Comparison of ENCODE assay signal across 23 cellular contexts in the genomic region with DNA sequence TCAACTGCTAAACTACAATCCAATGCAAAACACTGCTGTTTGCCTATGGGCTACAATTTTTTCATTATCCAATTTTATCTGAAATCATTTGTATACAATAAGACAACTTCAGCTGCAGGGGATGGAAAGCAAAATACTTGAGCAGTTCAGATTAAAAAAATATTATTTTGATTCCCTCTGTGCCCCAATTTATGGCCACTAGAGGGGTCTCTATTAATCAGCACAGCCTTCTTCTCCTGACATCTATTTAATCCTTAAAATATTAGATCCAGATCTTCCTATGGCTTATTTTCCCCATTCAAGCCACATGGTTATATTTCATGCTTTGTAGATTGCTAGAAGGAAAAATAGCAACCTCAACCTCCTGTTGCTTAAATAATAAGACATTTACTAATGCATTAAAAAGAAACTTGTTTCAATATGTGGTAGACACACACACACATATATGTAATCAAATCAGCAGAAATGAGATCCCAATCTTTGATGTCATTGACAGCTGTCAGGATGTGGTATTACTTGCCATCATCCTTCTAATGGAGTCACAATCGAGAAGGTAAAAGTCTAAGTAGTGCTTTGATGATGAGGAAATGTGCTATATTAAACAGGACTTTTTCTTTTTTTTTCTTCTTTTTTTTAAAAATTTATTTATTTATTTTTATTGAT.
"Had no signal": no experiment of that assay in that cellular context is flagged by ENCODE, and none has a peak within 500 bp of the region (broad histone marks: within the 10 kb centered on the region; RNA-seq: fewer than 3 reads in every experiment).

No MANE protein-coding gene starts in this region.

- H3K4me3 ChIP-seq: body of pancreas, dorsolateral prefrontal cortex, gastroesophageal sphincter, heart right ventricle, sigmoid colon, testis, upper lobe of left lung had no signal

- H3K27ac ChIP-seq: body of pancreas, dorsolateral prefrontal cortex, gastroesophageal sphincter, heart right ventricle, parathyroid adenoma, sigmoid colon, testis, upper lobe of left lung had no signal

- H3K9ac ChIP-seq: parathyroid adenoma had no signal

- H3K4me1 ChIP-seq: gastroesophageal sphincter, parathyroid adenoma, sigmoid colon, testis, upper lobe of left lung had no signal

- H3K9me3 ChIP-seq: body of pancreas, gastroesophageal sphincter, heart right ventricle, sigmoid colon, testis, upper lobe of left lung had no signal

- DNase-seq: activated CD4-positive, alpha-beta memory T cell treated with anti-CD3 and anti-CD28 coated beads, Interleukin-2, amount 10 ng/mL, durations not matched to agents 7 days and 5 days; activated CD4-positive, alpha-beta T cell treated with anti-CD3 and anti-CD28 coated beads for 48 hours; activated CD4-positive, CD25-positive, alpha-beta regulatory T cell; activated naive CD4-positive, alpha-beta T cell treated with Interleukin-2 at 50 U/mL for 16 hours; activated naive CD8-positive, alpha-beta T cell treated with anti-CD3 and anti-CD28 coated beads, Interleukin-2, amount 10 ng/mL, durations not matched to agents 7 days and 5 days; activated T-cell treated with anti-CD3 and anti-CD28 coated beads, Interleukin-2, amount 50 U/mL, for 1 hour; body of pancreas; caudate nucleus; dorsolateral prefrontal cortex; heart right ventricle; immature natural killer cell; kidney glomerular epithelial cell; left ventricle myocardium superior; naive thymus-derived CD4-positive, alpha-beta T cell; sigmoid colon; stimulated activated CD4-positive, alpha-beta T cell treated with anti-CD3 and anti-CD28 coated beads, Interleukin-4, amount 100 ng/mL, for 24 hours; T1000; testis; upper lobe of left lung had no signal

- H3K4me1 Mint-ChIP-seq: activated CD4-positive, alpha-beta memory T cell treated with anti-CD3 and anti-CD28 coated beads, Interleukin-2, amount 10 ng/mL, durations not matched to agents 7 days and 5 days; activated naive CD8-positive, alpha-beta T cell treated with anti-CD3 and anti-CD28 coated beads, Interleukin-2, amount 10 ng/mL, durations not matched to agents 7 days and 5 days; activated T-helper 17 cell treated with anti-CD3 and anti-CD28 coated beads, Interleukin-2, amount 50 U/mL, for 72 hours; immature natural killer cell; naive thymus-derived CD4-positive, alpha-beta T cell; stimulated activated effector memory CD8-positive, alpha-beta T cell treated with anti-CD3 and anti-CD28 coated beads, Interleukin-12 subunit alpha, Interleukin-12 subunit beta, amount 100 ng/mL, for 72 hours had no signal

- H3K27ac Mint-ChIP-seq: activated CD4-positive, alpha-beta memory T cell treated with anti-CD3 and anti-CD28 coated beads, Interleukin-2, amount 10 ng/mL, durations not matched to agents 7 days and 5 days; activated naive CD8-positive, alpha-beta T cell treated with anti-CD3 and anti-CD28 coated beads, Interleukin-2, amount 10 ng/mL, durations not matched to agents 7 days and 5 days; activated T-helper 17 cell treated with anti-CD3 and anti-CD28 coated beads, Interleukin-2, amount 50 U/mL, for 72 hours; immature natural killer cell; naive thymus-derived CD4-positive, alpha-beta T cell; stimulated activated effector memory CD8-positive, alpha-beta T cell treated with anti-CD3 and anti-CD28 coated beads, Interleukin-12 subunit alpha, Interleukin-12 subunit beta, amount 100 ng/mL, for 72 hours had no signal

- H3K27me3 ChIP-seq: body of pancreas, dorsolateral prefrontal cortex, gastroesophageal sphincter, heart right ventricle, sigmoid colon, testis, upper lobe of left lung had no signal

- H3K36me3 Mint-ChIP-seq: activated naive CD8-positive, alpha-beta T cell treated with anti-CD3 and anti-CD28 coated beads, Interleukin-2, amount 10 ng/mL, durations not matched to agents 7 days and 5 days; immature natural killer cell; naive thymus-derived CD4-positive, alpha-beta T cell; stimulated activated effector memory CD8-positive, alpha-beta T cell treated with anti-CD3 and anti-CD28 coated beads, Interleukin-12 subunit alpha, Interleukin-12 subunit beta, amount 100 ng/mL, for 72 hours had no signal

- H3K4me3 Mint-ChIP-seq: activated CD4-positive, alpha-beta memory T cell treated with anti-CD3 and anti-CD28 coated beads, Interleukin-2, amount 10 ng/mL, durations not matched to agents 7 days and 5 days; activated naive CD8-positive, alpha-beta T cell treated with anti-CD3 and anti-CD28 coated beads, Interleukin-2, amount 10 ng/mL, durations not matched to agents 7 days and 5 days; activated T-helper 17 cell treated with anti-CD3 and anti-CD28 coated beads, Interleukin-2, amount 50 U/mL, for 72 hours; immature natural killer cell; naive thymus-derived CD4-positive, alpha-beta T cell; stimulated activated effector memory CD8-positive, alpha-beta T cell treated with anti-CD3 and anti-CD28 coated beads, Interleukin-12 subunit alpha, Interleukin-12 subunit beta, amount 100 ng/mL, for 72 hours had no signal

- H3K9me3 Mint-ChIP-seq: activated CD4-positive, alpha-beta memory T cell treated with anti-CD3 and anti-CD28 coated beads, Interleukin-2, amount 10 ng/mL, durations not matched to agents 7 days and 5 days; activated naive CD8-positive, alpha-beta T cell treated with anti-CD3 and anti-CD28 coated beads, Interleukin-2, amount 10 ng/mL, durations not matched to agents 7 days and 5 days; activated T-helper 17 cell treated with anti-CD3 and anti-CD28 coated beads, Interleukin-2, amount 50 U/mL, for 72 hours; immature natural killer cell; stimulated activated effector memory CD8-positive, alpha-beta T cell treated with anti-CD3 and anti-CD28 coated beads, Interleukin-12 subunit alpha, Interleukin-12 subunit beta, amount 100 ng/mL, for 72 hours had no signal

- H3K27me3 Mint-ChIP-seq: activated naive CD8-positive, alpha-beta T cell treated with anti-CD3 and anti-CD28 coated beads, Interleukin-2, amount 10 ng/mL, durations not matched to agents 7 days and 5 days; activated T-helper 17 cell treated with anti-CD3 and anti-CD28 coated beads, Interleukin-2, amount 50 U/mL, for 72 hours had no signal

- H3K36me3 ChIP-seq: gastroesophageal sphincter, heart right ventricle, sigmoid colon, upper lobe of left lung had no signal

- ATAC-seq: activated T-helper 17 cell treated with anti-CD3 and anti-CD28 coated beads, Interleukin-2, amount 50 U/mL, for 72 hours; body of pancreas; gastroesophageal sphincter; heart right ventricle; left ventricle myocardium superior; naive thymus-derived CD4-positive, alpha-beta T cell; stimulated activated effector memory CD8-positive, alpha-beta T cell treated with anti-CD3 and anti-CD28 coated beads, Interleukin-12 subunit alpha, Interleukin-12 subunit beta, amount 100 ng/mL, for 72 hours had no signal
